Comparison of ENCODE assay signal across 1 cellular context in genomic region chr1:203592156-203592555, GRCh38.
TF ChIP-seq lines count a peak whose summit lies in the region.

No MANE protein-coding gene starts in this region.

TF ChIP-seq in K562, 482 proteins besides CTCF, POLR2A, EP300 and RAD21:
- TF ChIP-seq, protein P1, sequence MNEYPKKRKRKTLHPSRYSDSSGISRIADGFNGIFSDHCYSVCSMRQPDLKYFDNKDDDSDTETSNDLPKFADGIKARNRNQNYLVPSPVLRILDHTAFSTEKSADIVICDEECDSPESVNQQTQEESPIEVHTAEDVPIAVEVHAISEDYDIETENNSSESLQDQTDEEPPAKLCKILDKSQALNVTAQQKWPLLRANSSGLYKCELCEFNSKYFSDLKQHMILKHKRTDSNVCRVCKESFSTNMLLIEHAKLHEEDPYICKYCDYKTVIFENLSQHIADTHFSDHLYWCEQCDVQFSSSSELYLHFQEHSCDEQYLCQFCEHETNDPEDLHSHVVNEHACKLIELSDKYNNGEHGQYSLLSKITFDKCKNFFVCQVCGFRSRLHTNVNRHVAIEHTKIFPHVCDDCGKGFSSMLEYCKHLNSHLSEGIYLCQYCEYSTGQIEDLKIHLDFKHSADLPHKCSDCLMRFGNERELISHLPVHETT (CRISPR knock-in tag; conservative IDR thresholded peaks at IDR 0.05 in 1 of 2, IDR thresholded peaks at IDR 0.05 in 1 of 2), result no peak
- peak; percentile 49; the same call in 1 of the 2 replicates for TF ChIP-seq EGR1 (conservative IDR thresholded peaks at IDR 0.05)
